ENCODE assay signal across 8 cellular contexts in genomic region chr6:5261545-5262109, GRCh38. TPM values are rescaled to one million over a fixed set of nuclear protein-coding genes. Genes with fewer than 3 reads are reported as not detected.
DNase-seq lines count a peak whose midpoint lies in the region; ATAC-seq lines count a peak whose summit lies in the region.

No MANE protein-coding gene starts in this region.

- peaks cover 28% of the 10 kb centered on the region for H3K36me3 Mint-ChIP-seq in effector memory CD8-positive, alpha-beta T cell (ENCODE audit: insufficient read depth)

- H3K4me3 Mint-ChIP-seq in effector memory CD8-positive, alpha-beta T cell = peak overlapping the region; percentile 89 to 97

- H2AFZ ChIP-seq in neuron (ENCODE audit: low read depth, low read length) = peak overlapping the region; percentile 42

- H3K27me3 Mint-ChIP-seq in effector memory CD8-positive, alpha-beta T cell = no peaks in the 10 kb centered on the region

- ATAC-seq in effector memory CD8-positive, alpha-beta T cell (replicated peaks) = no peak
- ATAC-seq in HG03039 (IDR thresholded peaks at IDR 0.05; ENCODE audit: unreplicated experiment) = no peak
- no peak for ATAC-seq in HG03159 (IDR thresholded peaks at IDR 0.05; ENCODE audit: unreplicated experiment)
- ATAC-seq in HG02885 (IDR thresholded peaks at IDR 0.05; ENCODE audit: poor library complexity, unreplicated experiment) = no peak

- no peaks in the 10 kb centered on the region for H3K36me3 ChIP-seq in MG63
- H3K36me3 ChIP-seq in neuron (ENCODE audit: insufficient read depth, low read length) = peaks cover 12% of the 10 kb centered on the region

- no peaks in the 10 kb centered on the region for H3K9me3 Mint-ChIP-seq in effector memory CD8-positive, alpha-beta T cell

- peak overlapping the region; percentile 99 to 100 for H3K27ac Mint-ChIP-seq in effector memory CD8-positive, alpha-beta T cell

- peaks cover 13% of the 10 kb centered on the region for H3K4me1 ChIP-seq in neuron (ENCODE audit: insufficient read depth, low read length)

- no peaks in the 10 kb centered on the region for H3K27me3 ChIP-seq in MG63
- H3K27me3 ChIP-seq in neuron (ENCODE audit: insufficient read depth, low read length) = no peaks in the 10 kb centered on the region

- peaks cover 17 to 26% of the 10 kb centered on the region in 2 donors for H3K4me1 Mint-ChIP-seq in effector memory CD8-positive, alpha-beta T cell (ENCODE audit: low read depth in 2 of 2)

- H3K9me3 ChIP-seq in MG63 (no peaks in the 10 kb centered on the region), neuron (ENCODE audit: low read length) (peaks cover 2% of the 10 kb centered on the region)

- DNase-seq in ELR (ENCODE audit: low read depth) (peak; percentile 36), MG63 (no peak), cerebellar cortex (ENCODE audit: low spot score) (no peak)
- DNase-seq in effector memory CD8-positive, alpha-beta T cell = no peak

- H3K4me3 ChIP-seq in MG63 = peak overlapping the region; percentile 72
- H3K4me3 ChIP-seq in neuron (ENCODE audit: low read length) = peak overlapping the region; percentile 89

RNA-seq across cellular contexts. Expression of gene FARS2, which starts 0.3 kb away (rescaled TPM):
- 7.9 and 17.3 TPM in 2 replicates for total RNA-seq in MG63 (2014; rRNA removed; shearing (Covaris generic); ENCODE audit: low replicate concordance)

RNA-seq across cellular contexts. Expression of gene LYRM4, which starts 0.9 kb away (rescaled TPM):
- total RNA-seq in MG63 (2014; rRNA removed; shearing (Covaris generic); ENCODE audit: low replicate concordance) = 8.9 and 35.0 TPM in 2 replicates
